ENCODE assay signal across 8 cellular contexts in genomic region chr10:73810735-73811465, GRCh38. TPM values are rescaled to one million over a fixed set of nuclear protein-coding genes. Genes with fewer than 3 reads are reported as not detected.
A peak's percentile ranks its signal among the peaks of the same experiment; 100 is the strongest.
DNase-seq lines count a peak whose midpoint lies in the region; ATAC-seq and TF ChIP-seq lines count a peak whose summit lies in the region.

No MANE protein-coding gene starts in this region.

- TF ChIP-seq POLR2A in heart left ventricle (IDR thresholded peaks at IDR 0.05), result no peak

- no peaks in the 10 kb centered on the region for H3K9me3 ChIP-seq in OCI-LY3 (ENCODE audit: insufficient read depth, low read length)
- no peaks in the 10 kb centered on the region for H3K9me3 ChIP-seq in heart left ventricle

- H3K79me2 ChIP-seq in OCI-LY3 (ENCODE audit: low read length), result peaks cover 8% of the 10 kb centered on the region

- H3K4me2 ChIP-seq in OCI-LY3 (ENCODE audit: low read length), result peak overlapping the region; percentile 74

- H3K27me3 ChIP-seq in OCI-LY3 (ENCODE audit: low read depth, low read length) (no peaks in the 10 kb centered on the region), heart left ventricle (no peaks in the 10 kb centered on the region)

- H3K4me3 ChIP-seq in OCI-LY3 (ENCODE audit: low read length) (peak overlapping the region; percentile 96), heart left ventricle (peak overlapping the region; percentile 61 to 99 (median 94)), skeletal muscle cell (ENCODE audit: low read depth, low read length) (peak overlapping the region; percentile 86)

- no peak for TF ChIP-seq CTCF in OCI-LY3 (IDR thresholded peaks at IDR 0.05; ENCODE audit: low read depth, low read length)
- no peak for TF ChIP-seq CTCF in heart left ventricle (IDR thresholded peaks at IDR 0.05)
- TF ChIP-seq CTCF in GM20000 (IDR thresholded peaks at IDR 0.05; ENCODE audit: extremely low read depth, missing control alignments), result no peak

- H3K36me3 ChIP-seq in OCI-LY3 (replicated peaks; ENCODE audit: low read depth, low read length) (peaks cover 20% of the 10 kb centered on the region), heart left ventricle (peaks cover 0 to 59% (median 40%) of the 10 kb centered on the region in 9 donors)

- ATAC-seq in GM18502 (IDR thresholded peaks at IDR 0.05; ENCODE audit: poor library complexity, unreplicated experiment), result peak; percentile 34
- ATAC-seq in HG02610 (IDR thresholded peaks at IDR 0.05; ENCODE audit: unreplicated experiment), result peak; percentile 27
- peak in 2 of 4 donors; percentile 39 to 46 for ATAC-seq in heart left ventricle

- H3K27ac ChIP-seq in OCI-LY3 (ENCODE audit: low read length) (peak overlapping the region; percentile 42), heart left ventricle (peak overlapping the region; percentile 79 to 97 (median 93))

- H2AFZ ChIP-seq in OCI-LY3 (ENCODE audit: low read depth, low read length), result 0 out of 2 replicates have a peak overlapping the region, but pooled peaks have one; percentile 4

- H4K20me1 ChIP-seq in OCI-LY3 (ENCODE audit: insufficient read depth, low read length), result no peaks in the 10 kb centered on the region

- DNase-seq in activated gamma-delta T cell treated with anti-CD3 and anti-CD28 coated beads, Interleukin-2, amount 50 U/mL, for 16 hours (ENCODE audit: low read depth), result peak; percentile 41
- peak in 4 of 5 donors; percentile 43 to 79 (median 48) for DNase-seq in heart left ventricle
- DNase-seq in skeletal muscle cell (ENCODE audit: low read depth), result no peak
- DNase-seq in GM20000 (ENCODE audit: low spot score), result no peak
- DNase-seq in AML-193 (lab: John Stamatoyannopoulos, UW), result no peak

- intact Hi-C loops in heart left ventricle (cut with DNase I), result loop anchor here in 1 of 10 donors (1.0 kb wide), 1 partner anchor 39 kb away; a partner anchor contains a TSS

- WGBS in heart left ventricle, 4 donors, result 0 to 1% (median 1%) methylated on average over 18 to 63 of the region's 63 CpGs

- peaks cover 6% of the 10 kb centered on the region; the same call in 1 of the 2 replicates for H3K4me1 ChIP-seq in OCI-LY3 (ENCODE audit: low read length)
- peaks cover 0 to 62% (median 16%) of the 10 kb centered on the region in 12 donors for H3K4me1 ChIP-seq in heart left ventricle

- H3K9ac ChIP-seq in OCI-LY3 (ENCODE audit: low read length), result peak overlapping the region; percentile 77

RNA-seq across cellular contexts. Expression of gene NDST2, which starts 0.5 kb away (rescaled TPM):
- 10 to 100 TPM in 6 of 9 donors, 1 to 10 TPM in 3; 5.8 to 32.3 (median 12.3) TPM for total RNA-seq in heart left ventricle
- polyA plus RNA-seq in heart left ventricle, result 1 to 10 TPM; 8.3 to 9.4 TPM

RNA-seq across cellular contexts. Expression of gene ZSWIM8, which starts 25.5 kb away (rescaled TPM):
- total RNA-seq in heart left ventricle, result 10 to 100 TPM; 37.6 to 69.7 (median 58.0) TPM
- polyA plus RNA-seq in heart left ventricle, result 10 to 100 TPM; 47.8 to 64.6 TPM

RNA-seq across cellular contexts. Expression of gene CHCHD1, which starts 29.1 kb away (rescaled TPM):
- total RNA-seq in heart left ventricle, result 10 to 100 TPM; 17.3 to 39.8 (median 22.7) TPM
- polyA plus RNA-seq in heart left ventricle, result 10 to 100 TPM; 76.0 to 77.9 TPM

Comparison
In these comparisons a context has a peak if more than half of its experiments do, and no peak if none do; other contexts are left out.
1. DNase-seq: peak in activated gamma-delta T cell treated with anti-CD3 and anti-CD28 coated beads, Interleukin-2, amount 50 U/mL, for 16 hours (single experiment) and heart left ventricle (4 of 5); none in skeletal muscle cell (single experiment), GM20000 (single experiment) and AML-193 (0 of 2).
2. Peak in every context shown above with its lines, with median percentiles within 50 percentile points of each other: H3K4me3 ChIP-seq.